Comparison of ENCODE assay signal across 8 cellular contexts in the genomic region with DNA sequence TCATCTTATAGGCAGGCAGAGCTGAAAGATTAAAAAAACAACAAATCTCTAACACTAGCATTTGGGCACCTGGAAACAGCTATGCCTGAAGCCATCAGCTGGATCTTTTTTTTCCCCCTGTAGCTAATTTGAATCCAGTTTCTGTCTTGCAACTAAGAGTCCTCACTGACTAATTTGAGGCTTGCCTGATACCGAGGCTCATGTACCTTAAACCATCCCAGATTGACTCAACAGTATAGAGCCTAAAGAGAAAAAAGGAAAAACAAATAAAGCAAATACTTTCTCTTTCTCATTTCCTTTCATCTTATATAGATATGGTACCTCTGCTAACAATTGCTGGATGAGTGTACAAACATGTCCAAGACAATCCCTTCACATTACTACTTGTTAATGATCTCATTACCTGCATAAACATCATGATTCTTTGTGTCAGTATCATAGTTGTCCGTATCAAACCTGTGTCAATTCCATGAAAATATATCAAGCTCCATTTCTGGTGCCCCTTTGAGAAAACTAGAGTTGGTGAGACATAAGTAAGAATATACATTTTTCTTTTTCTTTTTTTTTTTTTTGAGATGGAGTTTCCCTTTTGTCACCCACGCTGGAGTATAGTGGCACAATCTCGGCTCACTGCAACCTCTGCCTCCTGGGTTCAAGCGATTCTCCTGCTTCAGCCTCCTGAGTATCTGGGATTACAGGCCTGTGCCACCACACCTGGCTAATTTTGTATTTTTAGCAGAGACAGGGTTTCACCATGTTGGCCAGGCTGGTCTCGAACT. TPM values are rescaled to one million over a fixed set of nuclear protein-coding genes. Genes with fewer than 3 reads are reported as not detected.
DNase-seq lines count a peak whose midpoint lies in the region; ATAC-seq and TF ChIP-seq lines count a peak whose summit lies in the region.

No MANE protein-coding gene starts in this region.

- ATAC-seq in GM18520 (IDR thresholded peaks at IDR 0.05; ENCODE audit: unreplicated experiment) (peak; percentile 80), HCT116 (no peak), memory B cell (ENCODE audit: low read depth) (no peak), omental fat pad (ENCODE audit: low FRiP score) (no peak)

- no peaks in the 10 kb centered on the region for H3K36me3 ChIP-seq in HCT116 (ENCODE audit: control insufficient read depth in 1 of 2, insufficient read depth in 2 of 2, low read length in 2 of 2)

- DNase-seq in HCT116 (ENCODE audit: low read depth, low spot score) (no peak), RPMI7951 (ENCODE audit: low read depth) (peak; percentile 57), memory B cell (ENCODE audit: low spot score in 2 of 2) (no peak), inferior parietal cortex (ENCODE audit: extremely low spot score) (no peak), NCI-H1105 treated with DMSO at 0.1 percent for 48 hours (lab: John Stamatoyannopoulos, UW) (no peak), omental fat pad (ENCODE audit: low spot score) (no peak)
- no peak for DNase-seq in stimulated activated CD4-positive, alpha-beta T cell treated with anti-CD3 and anti-CD28 coated beads, Interleukin-12 subunit alpha, Interleukin-12 subunit beta, amount 100 ng/mL, for 4 hours

- peak overlapping the region; percentile 34 for H3K9ac ChIP-seq in HCT116 (ENCODE audit: low read length)

- H3K27me3 ChIP-seq in HCT116 (ENCODE audit: insufficient read depth, low read length): no peaks in the 10 kb centered on the region

- no peaks in the 10 kb centered on the region for H3K27me3 Mint-ChIP-seq in memory B cell

- no peaks in the 10 kb centered on the region for H3K9me3 ChIP-seq in HCT116 (ENCODE audit: control insufficient read depth in 1 of 2, insufficient read depth in 1 of 2, low read depth in 1 of 2, low read length in 2 of 2)

- no peaks in the 10 kb centered on the region for H3K36me3 Mint-ChIP-seq in memory B cell

- RAD21 ChIA-PET in HCT116 (lab: Charles Lee; ENCODE audit: low non-redundant PET in 1 of 2, low total read pairs in 2 of 2, uncharacterized antibody in 2 of 2, unreplicated experiment in 2 of 2): interaction anchor here in 1 of 2 experiments (1.4 kb wide), 1 partner anchor 43 kb away, joined by 3 read pairs; a partner anchor contains a TSS

- H3K4me3 Mint-ChIP-seq in memory B cell: no peak overlapping the region

- no peaks in the 10 kb centered on the region for H4K20me1 ChIP-seq in HCT116 (ENCODE audit: insufficient read depth)

- no peak for TF ChIP-seq RAD21 in HCT116 (IDR thresholded peaks at IDR 0.05; ENCODE audit: low read depth)

- H3K4me1 ChIP-seq in HCT116 (ENCODE audit: control insufficient read depth in 1 of 2, insufficient read depth in 2 of 2, low read length in 2 of 2): peaks cover 70 to 98% of the 10 kb centered on the region in 2 experiments

- peak; percentile 8 for TF ChIP-seq POLR2A in HCT116 (IDR thresholded peaks at IDR 0.05; ENCODE audit: borderline replicate concordance, extremely low read depth, insufficient read depth, insufficient read length)

- peak overlapping the region; percentile 74 for H3K27ac Mint-ChIP-seq in memory B cell

- no peak for TF ChIP-seq CTCF in HCT116 (IDR thresholded peaks at IDR 0.05 in 2 of 3, conservative IDR thresholded peaks at IDR 0.05 in 1 of 3; ENCODE audit: borderline replicate concordance in 1 of 3, insufficient read depth in 1 of 3, low read depth in 2 of 3, low read length in 2 of 3)
- no peak for TF ChIP-seq CTCF in omental fat pad (IDR thresholded peaks at IDR 0.05)

- H3K9me3 Mint-ChIP-seq in memory B cell: no peaks in the 10 kb centered on the region

- CTCF ChIA-PET in HCT116 (lab: Charles Lee): interaction anchor here (1.0 to 3.4 kb wide), 5 partner anchors 9 to 311 kb away, joined by 3 to 18 read pairs (median 4); no protein-coding TSS in a partner anchor

- H2AFZ ChIP-seq in HCT116 (ENCODE audit: low read depth, low read length, poor library complexity, severe bottlenecking): no peak overlapping the region

- POLR2A ChIA-PET in HCT116 (lab: Charles Lee): interaction anchor here (1.3 to 3.9 kb wide), 7 partner anchors 10 to 301 kb away, joined by 3 to 39 read pairs (median 7); a partner anchor contains a TSS

- TSS peak; percentile 78 for BruUV-seq in HCT116 (replicated peaks; lab: Mats Ljungman, UMichigan)

- H3K27ac ChIP-seq in HCT116 (ENCODE audit: low read depth, low read length): peak overlapping the region; percentile 68

- H3K4me1 Mint-ChIP-seq in memory B cell: peaks cover 15% of the 10 kb centered on the region

- H3K79me2 ChIP-seq in HCT116 (ENCODE audit: insufficient read depth, low read length): no peaks in the 10 kb centered on the region

- 0 out of 4 replicates have a peak overlapping the region, but pooled peaks of 1 of the 2 experiments have one; percentile 2 for H3K4me3 ChIP-seq in HCT116 (replicated peaks in 1 of 2; ENCODE audit: low read depth in 1 of 2, low read length in 2 of 2)

- H3K9me2 ChIP-seq in HCT116 (ENCODE audit: insufficient read depth): no peaks in the 10 kb centered on the region

- intact Hi-C loops in HCT116 (cut with micrococcal nuclease): loop anchor here (10.0 kb wide), 1 partner anchor 188 kb away; no protein-coding TSS in a partner anchor

- H3K4me2 ChIP-seq in HCT116 (ENCODE audit: low read length): peak overlapping the region; percentile 70

TF ChIP-seq in HCT116, 20 proteins besides CTCF, POLR2A, EP300 and RAD21:
- no peak for TF ChIP-seq TCF7L2 (IDR thresholded peaks at IDR 0.05; ENCODE audit: borderline replicate concordance, extremely low read depth, insufficient read depth, insufficient read length)
- no peak for TF ChIP-seq POLR2AphosphoS5 (IDR thresholded peaks at IDR 0.05; ENCODE audit: low read depth, low read length)
- no peak for TF ChIP-seq YY1 (IDR thresholded peaks at IDR 0.05; ENCODE audit: extremely low read depth, insufficient replicate concordance, low read depth, low read length)
- TF ChIP-seq EZH2 (IDR thresholded peaks at IDR 0.05): no peak
- TF ChIP-seq EGR1 (IDR thresholded peaks at IDR 0.05; ENCODE audit: low read depth): no peak
- no peak for TF ChIP-seq ZFX (IDR thresholded peaks at IDR 0.05)
- no peak for TF ChIP-seq ELF1 (IDR thresholded peaks at IDR 0.05; ENCODE audit: borderline replicate concordance, low read depth)
- no peak for TF ChIP-seq CBX3 (IDR thresholded peaks at IDR 0.05; ENCODE audit: low read depth)
- no peak for TF ChIP-seq CEBPB (IDR thresholded peaks at IDR 0.05; ENCODE audit: low read depth)
- TF ChIP-seq, protein P1, sequence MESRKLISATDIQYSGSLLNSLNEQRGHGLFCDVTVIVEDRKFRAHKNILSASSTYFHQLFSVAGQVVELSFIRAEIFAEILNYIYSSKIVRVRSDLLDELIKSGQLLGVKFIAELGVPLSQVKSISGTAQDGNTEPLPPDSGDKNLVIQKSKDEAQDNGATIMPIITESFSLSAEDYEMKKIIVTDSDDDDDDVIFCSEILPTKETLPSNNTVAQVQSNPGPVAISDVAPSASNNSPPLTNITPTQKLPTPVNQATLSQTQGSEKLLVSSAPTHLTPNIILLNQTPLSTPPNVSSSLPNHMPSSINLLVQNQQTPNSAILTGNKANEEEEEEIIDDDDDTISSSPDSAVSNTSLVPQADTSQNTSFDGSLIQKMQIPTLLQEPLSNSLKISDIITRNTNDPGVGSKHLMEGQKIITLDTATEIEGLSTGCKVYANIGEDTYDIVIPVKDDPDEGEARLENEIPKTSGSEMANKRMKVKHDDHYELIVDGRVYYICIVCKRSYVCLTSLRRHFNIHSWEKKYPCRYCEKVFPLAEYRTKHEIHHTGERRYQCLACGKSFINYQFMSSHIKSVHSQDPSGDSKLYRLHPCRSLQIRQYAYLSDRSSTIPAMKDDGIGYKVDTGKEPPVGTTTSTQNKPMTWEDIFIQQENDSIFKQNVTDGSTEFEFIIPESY (IDR thresholded peaks at IDR 0.05; ENCODE audit: extremely low read depth, insufficient replicate concordance, low read length): no peak
- TF ChIP-seq SRF (IDR thresholded peaks at IDR 0.05; ENCODE audit: low read depth): no peak
- no peak for TF ChIP-seq JUND (IDR thresholded peaks at IDR 0.05)
- TF ChIP-seq, protein P2, sequence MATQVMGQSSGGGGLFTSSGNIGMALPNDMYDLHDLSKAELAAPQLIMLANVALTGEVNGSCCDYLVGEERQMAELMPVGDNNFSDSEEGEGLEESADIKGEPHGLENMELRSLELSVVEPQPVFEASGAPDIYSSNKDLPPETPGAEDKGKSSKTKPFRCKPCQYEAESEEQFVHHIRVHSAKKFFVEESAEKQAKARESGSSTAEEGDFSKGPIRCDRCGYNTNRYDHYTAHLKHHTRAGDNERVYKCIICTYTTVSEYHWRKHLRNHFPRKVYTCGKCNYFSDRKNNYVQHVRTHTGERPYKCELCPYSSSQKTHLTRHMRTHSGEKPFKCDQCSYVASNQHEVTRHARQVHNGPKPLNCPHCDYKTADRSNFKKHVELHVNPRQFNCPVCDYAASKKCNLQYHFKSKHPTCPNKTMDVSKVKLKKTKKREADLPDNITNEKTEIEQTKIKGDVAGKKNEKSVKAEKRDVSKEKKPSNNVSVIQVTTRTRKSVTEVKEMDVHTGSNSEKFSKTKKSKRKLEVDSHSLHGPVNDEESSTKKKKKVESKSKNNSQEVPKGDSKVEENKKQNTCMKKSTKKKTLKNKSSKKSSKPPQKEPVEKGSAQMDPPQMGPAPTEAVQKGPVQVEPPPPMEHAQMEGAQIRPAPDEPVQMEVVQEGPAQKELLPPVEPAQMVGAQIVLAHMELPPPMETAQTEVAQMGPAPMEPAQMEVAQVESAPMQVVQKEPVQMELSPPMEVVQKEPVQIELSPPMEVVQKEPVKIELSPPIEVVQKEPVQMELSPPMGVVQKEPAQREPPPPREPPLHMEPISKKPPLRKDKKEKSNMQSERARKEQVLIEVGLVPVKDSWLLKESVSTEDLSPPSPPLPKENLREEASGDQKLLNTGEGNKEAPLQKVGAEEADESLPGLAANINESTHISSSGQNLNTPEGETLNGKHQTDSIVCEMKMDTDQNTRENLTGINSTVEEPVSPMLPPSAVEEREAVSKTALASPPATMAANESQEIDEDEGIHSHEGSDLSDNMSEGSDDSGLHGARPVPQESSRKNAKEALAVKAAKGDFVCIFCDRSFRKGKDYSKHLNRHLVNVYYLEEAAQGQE (IDR thresholded peaks at IDR 0.05; ENCODE audit: low read depth): no peak
- TF ChIP-seq EZH2phosphoT487 (IDR thresholded peaks at IDR 0.05; ENCODE audit: borderline replicate concordance): no peak
- TF ChIP-seq SIN3A (IDR thresholded peaks at IDR 0.05; ENCODE audit: low read depth): no peak

RNA-seq across cellular contexts. Expression of a gene that starts 43.1 kb away (rescaled TPM):
- total RNA-seq in HCT116 (2021; ENCODE audit: unreplicated experiment): 81.6 TPM
- polyA plus RNA-seq in HCT116 (2012): 129 and 166 TPM in 2 replicates
- 43.2 and 62.8 TPM in 2 replicates for total RNA-seq in RPMI7951 (2014; rRNA removed; shearing (Covaris generic))
- 100 to 1,000 TPM in 1 of 4 donors, 10 to 100 TPM in 3; 16.3 to 101 (median 59.1) TPM for total RNA-seq in omental fat pad
